8 cellular contexts compared by ENCODE assay signal in genomic region chr5:177426566-177427210, GRCh38. TPM values are rescaled to one million over a fixed set of nuclear protein-coding genes. Genes with fewer than 3 reads are reported as not detected.
DNase-seq lines count a peak whose midpoint lies in the region; ATAC-seq and TF ChIP-seq lines count a peak whose summit lies in the region.

Gene GRK6, plus strand, starts transcription at chr5:177426676. Its CDS starts 170 bp downstream, at chr5:177426846.

- peaks cover 22% of the 10 kb centered on the region for H3K4me1 ChIP-seq in HUES6 (ENCODE audit: control insufficient read depth, insufficient read depth, low read length)

- H3K4me3 ChIP-seq in HUES6 (ENCODE audit: low read depth, low read length), result peak within 1 kb of the TSS; percentile 87
- H3K4me3 ChIP-seq in lower leg skin (ENCODE audit: low read depth, poor library complexity, severe bottlenecking), result peak within 1 kb of the TSS; percentile 76

- intact Hi-C loops in lower leg skin (cut with DNase I; ENCODE audit: low total_unique reads), result loop anchor here (1.0 kb wide), 1 partner anchor 35 kb away; no protein-coding TSS in a partner anchor

- H3K9ac ChIP-seq in HUES6 (ENCODE audit: low read length), result peak within 1 kb of the TSS; percentile 94

- no peaks in the 10 kb centered on the region for H3K27me3 ChIP-seq in HUES6 (ENCODE audit: control insufficient read depth, insufficient read depth, low read length)

- no peak for TF ChIP-seq POLR2A in lower leg skin (IDR thresholded peaks at IDR 0.05)

- 0% methylated on average over 29 to 63 of the region's 82 CpGs for WGBS in lower leg skin, 2 donors

- peak within 1 kb of the TSS; percentile 81 for H3K27ac ChIP-seq in HUES6 (ENCODE audit: low read depth, low read length)

- TF ChIP-seq CTCF in lower leg skin (IDR thresholded peaks at IDR 0.05), result no peak

- DNase-seq in COR-L47 (lab: John Stamatoyannopoulos, UW) (peak; percentile 44), cortex of kidney (lab: John Stamatoyannopoulos, UW) (peak; percentile 92), lower leg skin (ENCODE audit: low spot score in 2 of 2) (peak; percentile 32 to 92), NCI-H187 (lab: John Stamatoyannopoulos, UW) (no peak)
- peak; percentile 70 for DNase-seq in activated CD4-positive, CD25-positive, alpha-beta regulatory T cell treated with anti-CD3 and anti-CD28 coated beads, Interleukin-2, amount 50 U/mL, for 72 hours
- peak; percentile 75 for DNase-seq in stimulated activated naive CD8-positive, alpha-beta T cell treated with anti-CD3 and anti-CD28 coated beads, Interleukin-15, Interleukin-2, amounts not matched to agents 100 U/mL and 50 U/mL, for 24 hours

- no peaks in the 10 kb centered on the region for H3K9me3 ChIP-seq in HUES6 (ENCODE audit: control insufficient read depth, insufficient read depth, low read depth, low read length)

- H3K36me3 ChIP-seq in HUES6 (ENCODE audit: control insufficient read depth, insufficient read depth, low read length), result peaks cover 14% of the 10 kb centered on the region

- ATAC-seq in GM21360 (IDR thresholded peaks at IDR 0.05; ENCODE audit: unreplicated experiment), result peak; percentile 1
- ATAC-seq in stimulated activated naive CD8-positive, alpha-beta T cell treated with anti-CD3 and anti-CD28 coated beads, Interleukin-15, Interleukin-2, amounts not matched to agents 100 U/mL and 50 U/mL, for 24 hours, result peak; percentile 60

RNA-seq across cellular contexts. Expression of gene GRK6, which starts in this region (rescaled TPM):
- 10 to 100 TPM; 29.5 to 56.7 (median 38.1) TPM for total RNA-seq in lower leg skin

Comparison
In these comparisons a context has a peak if more than half of its experiments do, and no peak if none do; other contexts are left out.
1. DNase-seq: peak in COR-L47 (single experiment), activated CD4-positive, CD25-positive, alpha-beta regulatory T cell treated with anti-CD3 and anti-CD28 coated beads, Interleukin-2, amount 50 U/mL, for 72 hours (single experiment), cortex of kidney (single experiment), lower leg skin (2 of 2) and stimulated activated naive CD8-positive, alpha-beta T cell treated with anti-CD3 and anti-CD28 coated beads, Interleukin-15, Interleukin-2, amounts not matched to agents 100 U/mL and 50 U/mL, for 24 hours (single experiment); none in NCI-H187 (0 of 2).